17 cellular contexts compared by ENCODE assay signal in genomic region chrX:13293700-13294099, GRCh38. TPM values are rescaled to one million over a fixed set of nuclear protein-coding genes. Genes with fewer than 3 reads are reported as not detected.
DNase-seq lines count a peak whose midpoint lies in the region; ATAC-seq, FAIRE-seq and TF ChIP-seq lines count a peak whose summit lies in the region.
"Had no signal": no experiment of that assay in that cellular context is flagged by ENCODE, and none has a peak within 500 bp of the region (broad histone marks: within the 10 kb centered on the region; RNA-seq: fewer than 3 reads in every experiment).

No MANE protein-coding gene starts in this region.

- dilution Hi-C loops in keratinocyte (cut with MboI; ENCODE audit: extremely low pct_ligation_motif_present, low sequenced_read_pairs), result no loop called here

- H3K4me2 ChIP-seq in PC-3 (ENCODE audit: low read length) (no peak overlapping the region), keratinocyte (ENCODE audit: control insufficient read depth, extremely low read depth, insufficient read depth, low read depth, low read length) (peak overlapping the region; percentile 33)

- H3K79me2 ChIP-seq in PC-3 (ENCODE audit: low read length), result no peaks in the 10 kb centered on the region
- H3K79me2 ChIP-seq in keratinocyte (ENCODE audit: control insufficient read depth, insufficient read depth, low read length), result no peaks in the 10 kb centered on the region

- H3K4me1 ChIP-seq in PC-3 (ENCODE audit: insufficient read depth, low read length) (no peaks in the 10 kb centered on the region), keratinocyte (ENCODE audit: control insufficient read depth, extremely low read depth, insufficient read depth, low read length) (peaks cover 11% of the 10 kb centered on the region), left lung (no peaks in the 10 kb centered on the region)

- H3K9me1 ChIP-seq in keratinocyte (ENCODE audit: control insufficient read depth, extremely low read depth, insufficient read depth, low read length), result no peaks in the 10 kb centered on the region

- intact Hi-C loops in PC-3 (cut with micrococcal nuclease) (no loop called here), left lung (cut with DNase I) (no loop called here)

- H3K9me2 ChIP-seq in PC-3 (replicated peaks; ENCODE audit: low read length), result no peaks in the 10 kb centered on the region

- H3F3A ChIP-seq in PC-3 (ENCODE audit: low read length, unreplicated experiment), result no peaks in the 10 kb centered on the region

- H3K9ac ChIP-seq in PC-3 (ENCODE audit: low read length) (no peak overlapping the region), keratinocyte (ENCODE audit: control insufficient read depth, extremely low read depth, insufficient read depth, low read length) (no peak overlapping the region)

- DNase-seq in DMS153 (lab: John Stamatoyannopoulos, UW), result peak; percentile 81
- peak; percentile 96 for DNase-seq in NCI-H1417 treated with DMSO at 0.1 percent for 48 hours (lab: John Stamatoyannopoulos, UW)
- DNase-seq in PC-3, result peak; percentile 3
- DNase-seq in keratinocyte (ENCODE audit: low read depth, low spot score), result peak; percentile 36
- DNase-seq in left lung, result no peak
- no peak for DNase-seq in GM19238 (ENCODE audit: insufficient read length, low spot score)
- no peak for DNase-seq in NK-92 (lab: John Stamatoyannopoulos, UW; ENCODE audit: unreplicated experiment)
- no peak for DNase-seq in stimulated activated CD4-positive, alpha-beta T cell treated with anti-CD3 and anti-CD28 coated beads, Interleukin-4, amount 100 ng/mL, for 1 hour
- DNase-seq: activated CD8-positive, alpha-beta memory T cell treated with anti-CD3 and anti-CD28 coated beads, Interleukin-2, amount 50 U/mL, for 4 hours; DND-41; NCI-H524; stimulated activated CD4-positive, alpha-beta T cell treated with anti-CD3 and anti-CD28 coated beads, Interleukin-2, amount 100 ng/mL, for 48 hours had no signal

- H3K27me3 ChIP-seq in PC-3 (ENCODE audit: low read length), result no peaks in the 10 kb centered on the region
- no peaks in the 10 kb centered on the region for H3K27me3 ChIP-seq in keratinocyte (ENCODE audit: control insufficient read depth, extremely low read depth, insufficient read depth, low read length)
- H3K27me3 ChIP-seq in left lung, result peaks cover 0 to 4% of the 10 kb centered on the region in 2 donors
- H3K27me3 ChIP-seq: SJSA1 had no signal

- no peak overlapping the region for H3K27ac ChIP-seq in PC-3 (ENCODE audit: low read length)
- H3K27ac ChIP-seq in keratinocyte (ENCODE audit: control insufficient read depth, insufficient read depth, low read length), result peak overlapping the region; percentile 70
- no peak overlapping the region for H3K27ac ChIP-seq in left lung
- H3K27ac ChIP-seq: coronary artery, SJSA1 had no signal

- no peaks in the 10 kb centered on the region for H3K36me3 ChIP-seq in PC-3 (ENCODE audit: low read depth, low read length)
- H3K36me3 ChIP-seq in keratinocyte (ENCODE audit: control insufficient read depth in 2 of 2, extremely low read depth in 1 of 2, insufficient read depth in 2 of 2, low read length in 2 of 2), result no peaks in the 10 kb centered on the region
- H3K36me3 ChIP-seq in left lung, result no peaks in the 10 kb centered on the region
- H3K36me3 ChIP-seq: SJSA1 had no signal

- H2AFZ ChIP-seq in PC-3 (ENCODE audit: low read length) (peak overlapping the region; percentile 38), keratinocyte (ENCODE audit: control insufficient read depth, low read length) (peak overlapping the region; percentile 84)

- CTCF ChIA-PET in PC-3 (lab: Charles Lee), result no interaction called here

- TF ChIP-seq CTCF in PC-3 (conservative IDR thresholded peaks at IDR 0.05; ENCODE audit: low read depth, low read length) (no peak), keratinocyte (optimal IDR thresholded peaks at IDR 0.05 in 1 of 3, IDR thresholded peaks at IDR 0.05 in 1 of 3, conservative IDR thresholded peaks at IDR 0.05 in 1 of 3; ENCODE audit: extremely low read depth in 1 of 3, insufficient read depth in 2 of 3, low read length in 3 of 3) (no peak), left lung (IDR thresholded peaks at IDR 0.05) (no peak)

- ATAC-seq in PC-3, result no peak
- ATAC-seq in left lung, result no peak
- ATAC-seq: HCT116; stimulated activated memory B cell treated with anti-CD40 and anti-IgM and Interleukin-4, amounts not matched to agents 10 μg/mL and 1 μg/mL and 100 μg/mL, for 72 hours had no signal

- H4K20me1 ChIP-seq in PC-3 (ENCODE audit: low read length) (no peaks in the 10 kb centered on the region), keratinocyte (ENCODE audit: control insufficient read depth, extremely low read depth, insufficient read depth, low read length) (no peaks in the 10 kb centered on the region)

- BruUV-seq in PC-3 (replicated peaks; lab: Mats Ljungman, UMichigan), result no TSS peak

- FAIRE-seq in keratinocyte (lab: Jason Lieb, UNC), result peak; percentile 97

- H3K9me3 ChIP-seq in PC-3 (ENCODE audit: low read length), result no peaks in the 10 kb centered on the region
- H3K9me3 ChIP-seq in keratinocyte (ENCODE audit: control insufficient read depth, low read depth, low read length), result no peaks in the 10 kb centered on the region
- no peaks in the 10 kb centered on the region for H3K9me3 ChIP-seq in left lung
- H3K9me3 ChIP-seq: SJSA1 had no signal

- POLR2A ChIA-PET in PC-3 (lab: Charles Lee; ENCODE audit: unreplicated experiment), result no interaction called here

- no peak overlapping the region for H3K4me3 ChIP-seq in PC-3 (ENCODE audit: low read length)
- H3K4me3 ChIP-seq in keratinocyte (ENCODE audit: control insufficient read depth in 2 of 3, extremely low read depth in 1 of 3, insufficient read depth in 2 of 3, low read depth in 1 of 3, low read length in 3 of 3), result no peak overlapping the region
- H3K4me3 ChIP-seq in left lung, result no peak overlapping the region
- H3K4me3 ChIP-seq: coronary artery, SJSA1 had no signal

RNA-seq across cellular contexts. Expression of gene ATXN3L, which starts 26.2 kb away (rescaled TPM):
- total RNA-seq in PC-3 (2014; rRNA removed), result not detected in 2 replicates
- not detected in 3 replicates for polyA plus RNA-seq in keratinocyte
- polyA plus RNA-seq in keratinocyte (2011; ENCODE audit: low read depth), result not detected
- not detected in 2 replicates for polyA plus RNA-seq in keratinocyte (2011; cell fraction: cytosol; rRNA removed)
- not detected in 2 replicates for polyA plus RNA-seq in keratinocyte (2011; cell fraction: nucleus; rRNA removed)
- polyA plus RNA-seq in keratinocyte (2012; ENCODE audit: low replicate concordance), result not detected in 2 replicates
- not detected in 3 replicates for polyA minus RNA-seq in keratinocyte
- not detected for polyA minus RNA-seq in keratinocyte (2011; cell fraction: cytosol; rRNA and poly(A)+ RNA removed)
- not detected in 2 replicates for polyA minus RNA-seq in keratinocyte (2011; cell fraction: nucleus; rRNA and poly(A)+ RNA removed)
- not detected for total RNA-seq in left lung
- total RNA-seq: SJSA1 had no signal
- polyA plus RNA-seq: adipose tissue had no signal

Comparison
In these comparisons a context has a peak if more than half of its experiments do, and no peak if none do; other contexts are left out.
1. DNase-seq: peak in DMS153 (single experiment), NCI-H1417 treated with DMSO at 0.1 percent for 48 hours (single experiment), PC-3 (single experiment) and keratinocyte (single experiment); none in left lung (0 of 2), GM19238 (single experiment), NK-92 (single experiment) and stimulated activated CD4-positive, alpha-beta T cell treated with anti-CD3 and anti-CD28 coated beads, Interleukin-4, amount 100 ng/mL, for 1 hour (single experiment).